Comparison of ENCODE assay signal across 27 cellular contexts in genomic region chr2:70962211-70962884, GRCh38. TPM values are rescaled to one million over a fixed set of nuclear protein-coding genes. Genes with fewer than 3 reads are reported as not detected.
A peak's percentile ranks its signal among the peaks of the same experiment; 100 is the strongest.
DNase-seq lines count a peak whose midpoint lies in the region; ATAC-seq and TF ChIP-seq lines count a peak whose summit lies in the region.
"Had no signal": no experiment of that assay in that cellular context is flagged by ENCODE, and none has a peak within 500 bp of the region (broad histone marks: within the 10 kb centered on the region; RNA-seq: fewer than 3 reads in every experiment).

No MANE protein-coding gene starts in this region.

- H3K27me3 ChIP-seq in adrenal gland (no peaks in the 10 kb centered on the region), upper lobe of right lung (peaks cover 18% of the 10 kb centered on the region)

- peaks cover 21% of the 10 kb centered on the region for H3K27me3 Mint-ChIP-seq in activated naive CD4-positive, alpha-beta T cell treated with anti-CD3 and anti-CD28 coated beads for 36 hours (ENCODE audit: low read depth)

- no peak overlapping the region for H3K27ac ChIP-seq in adrenal gland
- H3K27ac ChIP-seq in upper lobe of right lung: no peak overlapping the region
- H3K27ac ChIP-seq: lower lobe of right lung, neutrophil, stomach had no signal

- intact Hi-C loops in activated naive CD4-positive, alpha-beta T cell treated with anti-CD3 and anti-CD28 coated beads for 36 hours (cut with micrococcal nuclease): no loop called here
- intact Hi-C loops in adrenal gland (cut with DNase I): no loop called here
- intact Hi-C loops in upper lobe of right lung (cut with DNase I): no loop called here

- 76 to 79% (median 79%) methylated on average over 5 to 12 of the region's 12 CpGs for WGBS in adrenal gland, 4 donors

- TF ChIP-seq CTCF in adrenal gland (IDR thresholded peaks at IDR 0.05): no peak
- TF ChIP-seq CTCF in upper lobe of right lung (IDR thresholded peaks at IDR 0.05): no peak

- no peak overlapping the region for H3K4me3 Mint-ChIP-seq in activated naive CD4-positive, alpha-beta T cell treated with anti-CD3 and anti-CD28 coated beads for 36 hours
- H3K4me3 Mint-ChIP-seq: activated naive CD8-positive, alpha-beta T cell treated with anti-CD3 and anti-CD28 coated beads, Interleukin-2, amount 10 ng/mL, durations not matched to agents 7 days and 5 days; activated T-cell treated with anti-CD3 and anti-CD28 coated beads, Interleukin-2, amount 50 U/mL, for 4 hours had no signal

- no peaks in the 10 kb centered on the region for H3K36me3 Mint-ChIP-seq in activated naive CD4-positive, alpha-beta T cell treated with anti-CD3 and anti-CD28 coated beads for 36 hours (ENCODE audit: low read depth)

- H3K4me1 ChIP-seq in adrenal gland (replicated peaks in 1 of 2) (peaks cover 0 to 6% of the 10 kb centered on the region in 2 donors), upper lobe of right lung (peaks cover 7% of the 10 kb centered on the region)
- H3K4me1 ChIP-seq: lower lobe of right lung had no signal

- H3K27ac Mint-ChIP-seq in activated naive CD4-positive, alpha-beta T cell treated with anti-CD3 and anti-CD28 coated beads for 36 hours: no peak overlapping the region
- H3K27ac Mint-ChIP-seq: activated naive CD8-positive, alpha-beta T cell treated with anti-CD3 and anti-CD28 coated beads, Interleukin-2, amount 10 ng/mL, durations not matched to agents 7 days and 5 days had no signal

- ATAC-seq in upper lobe of right lung (no peak), GM21528 (IDR thresholded peaks at IDR 0.05; ENCODE audit: low FRiP score, unreplicated experiment) (no peak)
- ATAC-seq: activated T-cell treated with anti-CD3 and anti-CD28 coated beads, Interleukin-2, amount 50 U/mL, for 4 hours; esophagus mucosa; lower lobe of right lung; Panc1 had no signal

- H3K9me3 Mint-ChIP-seq in activated naive CD4-positive, alpha-beta T cell treated with anti-CD3 and anti-CD28 coated beads for 36 hours: no peaks in the 10 kb centered on the region
- H3K9me3 Mint-ChIP-seq: activated naive CD8-positive, alpha-beta T cell treated with anti-CD3 and anti-CD28 coated beads, Interleukin-2, amount 10 ng/mL, durations not matched to agents 7 days and 5 days; activated T-cell treated with anti-CD3 and anti-CD28 coated beads, Interleukin-2, amount 50 U/mL, for 4 hours had no signal

- no peaks in the 10 kb centered on the region for H3K9me3 ChIP-seq in adrenal gland (replicated peaks in 1 of 3)
- H3K9me3 ChIP-seq in upper lobe of right lung: no peaks in the 10 kb centered on the region
- H3K9me3 ChIP-seq: lower lobe of right lung, neutrophil, stomach had no signal

- CTCF ChIA-PET in activated naive CD4-positive, alpha-beta T cell treated with anti-CD3 and anti-CD28 coated beads for 36 hours (lab: Charles Lee): interaction anchor here (0.9 to 3.7 kb wide), 7 partner anchors 10 to 91 kb away, joined by 3 to 14 read pairs (median 4); partner anchors contain the start of gene ANKRD53

- H3K36me3 ChIP-seq in adrenal gland (replicated peaks in 1 of 2) (no peaks in the 10 kb centered on the region), upper lobe of right lung (no peaks in the 10 kb centered on the region)
- H3K36me3 ChIP-seq: lower lobe of right lung, neutrophil, stomach had no signal

- H3K4me3 ChIP-seq in adrenal gland: no peak overlapping the region
- H3K4me3 ChIP-seq in upper lobe of right lung: no peak overlapping the region
- H3K4me3 ChIP-seq: lower lobe of right lung, stomach had no signal

- no peak for TF ChIP-seq POLR2A in adrenal gland (IDR thresholded peaks at IDR 0.05)

- H3K4me1 Mint-ChIP-seq in activated naive CD4-positive, alpha-beta T cell treated with anti-CD3 and anti-CD28 coated beads for 36 hours (ENCODE audit: low read depth): peaks cover 5% of the 10 kb centered on the region

- peak; percentile 0 for DNase-seq in activated naive CD4-positive, alpha-beta T cell treated with anti-CD3 and anti-CD28 coated beads for 36 hours
- no peak for DNase-seq in activated naive CD4-positive, alpha-beta T cell (lab: John Stamatoyannopoulos, UW)
- DNase-seq in adrenal gland (peak in 4 of 7 donors; percentile 2 to 42 (median 16)), mesenteric fat pad (ENCODE audit: low spot score) (peak; percentile 81), upper lobe of right lung (peak; percentile 49), DMS114 treated with DMSO at 0.1 percent for 48 hours (lab: John Stamatoyannopoulos, UW; ENCODE audit: unreplicated experiment) (no peak)
- DNase-seq: activated CD4-positive, alpha-beta T cell treated with anti-CD3 and anti-CD28 coated beads for 48 hours; activated naive CD8-positive, alpha-beta T cell treated with anti-CD3 and anti-CD28 coated beads, Interleukin-2, amount 10 ng/mL, durations not matched to agents 7 days and 5 days; activated T-cell treated with anti-CD3 and anti-CD28 coated beads, Interleukin-2, amount 50 U/mL, for 4 hours; DMS 273 treated with DMSO at 0.1 percent for 48 hours; effector memory CD4-positive, alpha-beta T cell; HCEC 1CT; hippocampal formation; lower lobe of right lung; NCI-H1417 treated with DMSO at 0.1 percent for 48 hours; NCI-H2107; NCI-H510A; SIG-M5; stimulated activated CD4-positive, alpha-beta T cell treated with anti-CD3 and anti-CD28 coated beads, Interleukin-2, amount 100 ng/mL, for 48 hours; stomach; T-helper 1 cell had no signal

RNA-seq across cellular contexts. Expression of gene ANKRD53, which starts 16.1 kb away (rescaled TPM):
- under 1 TPM in 1 of 2 experiments, not detected in 1; 0.24 TPM for total RNA-seq in activated naive CD4-positive, alpha-beta T cell treated with anti-CD3 and anti-CD28 coated beads for 36 hours
- total RNA-seq in adrenal gland: 1 to 10 TPM in 7 of 8 donors, not detected in 1; 1.5 to 3.7 (median 2.1) TPM
- polyA plus RNA-seq in adrenal gland: 1 to 10 TPM; 1.5 to 5.1 (median 4.3) TPM
- total RNA-seq in mesenteric fat pad: 17.6 TPM
- total RNA-seq in upper lobe of right lung: 0.38 TPM
- total RNA-seq: activated T-cell treated with anti-CD3 and anti-CD28 coated beads, Interleukin-2, amount 50 U/mL, for 4 hours; MCF 10A had no signal

RNA-seq across cellular contexts. Expression of gene ATP6V1B1, which starts 26.6 kb away (rescaled TPM):
- not detected for total RNA-seq in activated naive CD4-positive, alpha-beta T cell treated with anti-CD3 and anti-CD28 coated beads for 36 hours
- total RNA-seq in adrenal gland: 1 to 10 TPM in 1 of 8 donors, under 1 TPM in 4, not detected in 3; 0.14 to 1.3 (median 0.58) TPM
- polyA plus RNA-seq in adrenal gland: 1 to 10 TPM in 2 of 3 donors, under 1 TPM in 1; 0.27 to 4.6 (median 1.9) TPM
- 2.4 TPM for total RNA-seq in mesenteric fat pad
- 2.1 TPM for total RNA-seq in upper lobe of right lung
- total RNA-seq: activated naive CD8-positive, alpha-beta T cell treated with anti-CD3 and anti-CD28 coated beads, Interleukin-2, amount 10 ng/mL, durations not matched to agents 7 days and 5 days; activated T-cell treated with anti-CD3 and anti-CD28 coated beads, Interleukin-2, amount 50 U/mL, for 4 hours; frontal cortex; MCF 10A had no signal

RNA-seq across cellular contexts. Expression of gene TEX261, which starts 32.3 kb away (rescaled TPM):
- total RNA-seq in activated naive CD4-positive, alpha-beta T cell treated with anti-CD3 and anti-CD28 coated beads for 36 hours: 10 to 100 TPM; 17.8 to 18.7 TPM
- total RNA-seq in adrenal gland (10 to 100 TPM; 20.9 to 96.6 (median 60.6) TPM), mesenteric fat pad (86.8 TPM), upper lobe of right lung (63.1 TPM)
- polyA plus RNA-seq in adrenal gland: 10 to 100 TPM; 17.9 to 95.2 (median 23.3) TPM

Comparison
In these comparisons a context has a peak if more than half of its experiments do, and no peak if none do; other contexts are left out.
1. DNase-seq: peak in activated naive CD4-positive, alpha-beta T cell treated with anti-CD3 and anti-CD28 coated beads for 36 hours (single experiment), adrenal gland (4 of 7), mesenteric fat pad (single experiment) and upper lobe of right lung (single experiment); none in activated naive CD4-positive, alpha-beta T cell (0 of 4) and DMS114 treated with DMSO at 0.1 percent for 48 hours (single experiment).